ENCODE assay signal across 32 cellular contexts in genomic region chr2:110097506-110098220, GRCh38. TPM values are rescaled to one million over a fixed set of nuclear protein-coding genes. Genes with fewer than 3 reads are reported as not detected.
DNase-seq lines count a peak whose midpoint lies in the region; ATAC-seq, FAIRE-seq and TF ChIP-seq lines count a peak whose summit lies in the region.
"Had no signal": no experiment of that assay in that cellular context is flagged by ENCODE, and none has a peak within 500 bp of the region (broad histone marks: within the 10 kb centered on the region; RNA-seq: fewer than 3 reads in every experiment).

No MANE protein-coding gene starts in this region.

- ATAC-seq in HG02642 (IDR thresholded peaks at IDR 0.05; ENCODE audit: poor library complexity, unreplicated experiment): no peak
- ATAC-seq: activated CD8-positive, alpha-beta T cell treated with anti-CD3 and anti-CD28 coated beads for 36 hours; activated naive CD8-positive, alpha-beta T cell treated with anti-CD3 and anti-CD28 coated beads, Interleukin-2, amount 50 U/mL, for 24 hours; T-helper 17 cell had no signal

- H2AFZ ChIP-seq in keratinocyte (ENCODE audit: control insufficient read depth, low read length): peak overlapping the region; percentile 19
- H2AFZ ChIP-seq: hepatocyte had no signal

- TF ChIP-seq POLR2A in transverse colon (IDR thresholded peaks at IDR 0.05): no peak

- in situ Hi-C loops in transverse colon (cut with MboI; ENCODE audit: low pct_ligation_motif_present in 1 of 4, low pct_unique_long_range_greater_than_20kb in 1 of 4, low sequenced_read_pairs in 3 of 4): no loop called here

- no peak for TF ChIP-seq RAD21 in Ishikawa (IDR thresholded peaks at IDR 0.05; ENCODE audit: low read depth)

- H3K4me1 ChIP-seq in keratinocyte (ENCODE audit: control insufficient read depth, extremely low read depth, insufficient read depth, low read length) (peaks cover 44% of the 10 kb centered on the region), transverse colon (peaks cover 14 to 27% (median 24%) of the 10 kb centered on the region in 4 donors)
- H3K4me1 ChIP-seq: uterus had no signal

- intact Hi-C loops in transverse colon (cut with DNase I; ENCODE audit: low total_unique reads): no loop called here

- peak overlapping the region; percentile 14 for H3K27ac ChIP-seq in keratinocyte (ENCODE audit: control insufficient read depth, insufficient read depth, low read length)
- H3K27ac ChIP-seq in transverse colon: no peak overlapping the region
- H3K27ac ChIP-seq: hepatocyte, ovary, uterus had no signal

- WGBS in transverse colon (ENCODE audit: low coverage in 1 of 2), 2 donors: 55 to 78% methylated on average over 6 to 14 of the region's 14 CpGs

- H3K36me3 ChIP-seq in bronchial epithelial cell (ENCODE audit: control insufficient read depth, insufficient read depth, low read length) (no peaks in the 10 kb centered on the region), keratinocyte (ENCODE audit: control insufficient read depth in 2 of 2, extremely low read depth in 1 of 2, insufficient read depth in 2 of 2, low read length in 2 of 2) (peaks cover 0 to 6% of the 10 kb centered on the region in 2 experiments), transverse colon (no peaks in the 10 kb centered on the region)
- H3K36me3 ChIP-seq: ovary, uterus had no signal

- TF ChIP-seq EP300 in Ishikawa (IDR thresholded peaks at IDR 0.05; ENCODE audit: borderline replicate concordance): no peak
- no peak for TF ChIP-seq EP300 in transverse colon (IDR thresholded peaks at IDR 0.05; ENCODE audit: low read depth)

- DNase-seq in bronchial epithelial cell (ENCODE audit: low read depth): peak; percentile 64
- no peak for DNase-seq in keratinocyte (ENCODE audit: low read depth, low spot score)
- DNase-seq in transverse colon: peak; percentile 57
- DNase-seq in activated naive CD4-positive, alpha-beta T cell treated with anti-CD3 and anti-CD28 coated beads, Interleukin-2, amount 50 U/mL, for 16 hours: no peak
- no peak for DNase-seq in activated CD4-positive, alpha-beta T cell treated with anti-CD3 and anti-CD28 coated beads, Interleukin-2, amount 50 U/mL, for 48 hours
- DNase-seq in germinal center (ENCODE audit: low spot score): no peak
- DNase-seq: activated CD4-positive, CD25-positive, alpha-beta regulatory T cell treated with anti-CD3 and anti-CD28 coated beads, Interleukin-2, amount 50 U/mL, for 72 hours; activated CD8-positive, alpha-beta T cell treated with anti-CD3 and anti-CD28 coated beads for 36 hours; activated gamma-delta T cell; activated naive CD8-positive, alpha-beta T cell treated with anti-CD3 and anti-CD28 coated beads, Interleukin-2, amount 50 U/mL, for 24 hours; cerebellar nuclear complex; DMS79 treated with DMSO at 0.1 percent for 48 hours; GF-D8; H7; immature natural killer cell; KG1; MM.1S; NCI-H1417; NCI-H2081; NCI-H226; NCI-H748 treated with DMSO at 0.1 percent for 48 hours; nephron progenitor cell; ovary; SK-N-SH; stimulated activated CD4-positive, alpha-beta T cell treated with anti-CD3 and anti-CD28 coated beads, Interleukin-2, amount 100 ng/mL, for 48 hours; T-helper 17 cell; uterus had no signal

- H3K4me2 ChIP-seq in keratinocyte (ENCODE audit: control insufficient read depth, extremely low read depth, insufficient read depth, low read depth, low read length): peak overlapping the region; percentile 66
- H3K4me2 ChIP-seq: hepatocyte, SK-N-SH had no signal

- peaks cover 2% of the 10 kb centered on the region for H3K9me1 ChIP-seq in keratinocyte (ENCODE audit: control insufficient read depth, extremely low read depth, insufficient read depth, low read length)

- H3K9me3 ChIP-seq in keratinocyte (ENCODE audit: control insufficient read depth, low read depth, low read length) (no peaks in the 10 kb centered on the region), transverse colon (no peaks in the 10 kb centered on the region)
- H3K9me3 ChIP-seq: ovary, SK-N-SH, uterus had no signal

- peak overlapping the region; percentile 6 for H3K9ac ChIP-seq in keratinocyte (ENCODE audit: control insufficient read depth, extremely low read depth, insufficient read depth, low read length)
- H3K9ac ChIP-seq: SK-N-SH had no signal

- H3K27me3 ChIP-seq in bronchial epithelial cell (ENCODE audit: control insufficient read depth, insufficient read depth, low read length) (no peaks in the 10 kb centered on the region), keratinocyte (ENCODE audit: control insufficient read depth, extremely low read depth, insufficient read depth, low read length) (no peaks in the 10 kb centered on the region), transverse colon (no peaks in the 10 kb centered on the region)
- H3K27me3 ChIP-seq: hepatocyte, ovary, uterus had no signal

- peaks cover 22% of the 10 kb centered on the region for H3K79me2 ChIP-seq in keratinocyte (ENCODE audit: control insufficient read depth, insufficient read depth, low read length)
- H3K79me2 ChIP-seq: hepatocyte had no signal

- H4K20me1 ChIP-seq in keratinocyte (ENCODE audit: control insufficient read depth, extremely low read depth, insufficient read depth, low read length): no peaks in the 10 kb centered on the region

- H3K4me3 ChIP-seq in bronchial epithelial cell (ENCODE audit: low read depth, low read length) (no peak overlapping the region), keratinocyte (ENCODE audit: control insufficient read depth in 2 of 3, extremely low read depth in 1 of 3, insufficient read depth in 2 of 3, low read depth in 1 of 3, low read length in 3 of 3) (peak overlapping the region in 1 of 3 experiments; percentile 12), transverse colon (no peak overlapping the region)
- H3K4me3 ChIP-seq: hepatocyte, ovary, uterus had no signal

- FAIRE-seq in bronchial epithelial cell (lab: Jason Lieb, UNC) (no peak), keratinocyte (lab: Jason Lieb, UNC) (peak; percentile 69)
- FAIRE-seq: frontal cortex, GM19239 had no signal

- TF ChIP-seq CTCF in bronchial epithelial cell (IDR thresholded peaks at IDR 0.05; ENCODE audit: insufficient read depth, low read length, severe bottlenecking) (no peak), keratinocyte (optimal IDR thresholded peaks at IDR 0.05 in 1 of 3, IDR thresholded peaks at IDR 0.05 in 1 of 3, conservative IDR thresholded peaks at IDR 0.05 in 1 of 3; ENCODE audit: extremely low read depth in 1 of 3, insufficient read depth in 2 of 3, low read length in 3 of 3) (no peak), transverse colon (IDR thresholded peaks at IDR 0.05) (no peak)

- dilution Hi-C loops in keratinocyte (cut with MboI; ENCODE audit: extremely low pct_ligation_motif_present, low sequenced_read_pairs): no loop called here

TF ChIP-seq in Ishikawa, 13 proteins besides CTCF, POLR2A, EP300 and RAD21:
- TF ChIP-seq MAX (IDR thresholded peaks at IDR 0.05) (no peak), TEAD4 (IDR thresholded peaks at IDR 0.05) (peak; percentile 62), USF1 (IDR thresholded peaks at IDR 0.05) (no peak), TCF12 (IDR thresholded peaks at IDR 0.05; ENCODE audit: low read depth) (no peak), REST (IDR thresholded peaks at IDR 0.05; ENCODE audit: low read depth) (no peak), NFIC (IDR thresholded peaks at IDR 0.05) (peak; percentile 12; the same call in 1 of the 2 replicates), FOXM1 (IDR thresholded peaks at IDR 0.05; ENCODE audit: borderline replicate concordance, low read depth) (no peak), CEBPB (IDR thresholded peaks at IDR 0.05) (0 out of 2 replicates have a peak, but pooled peaks have one; percentile 28), CREB1 (IDR thresholded peaks at IDR 0.05; ENCODE audit: low read depth) (no peak)

RNA-seq across cellular contexts. Expression of gene MALL, which starts 18.0 kb away (rescaled TPM):
- total RNA-seq in bronchial epithelial cell (33.7 and 87.8 TPM in 2 replicates), transverse colon (100 to 1,000 TPM; 205 to 499 (median 299) TPM)
- 11.1 to 80.8 TPM (median 29.0 TPM) in 3 replicates for polyA plus RNA-seq in keratinocyte
- 7.6 TPM for polyA plus RNA-seq in keratinocyte (2011; ENCODE audit: low read depth)
- polyA plus RNA-seq in keratinocyte (2011; cell fraction: cytosol; rRNA removed): 37.5 and 48.1 TPM in 2 replicates
- polyA plus RNA-seq in keratinocyte (2011; cell fraction: nucleus; rRNA removed): 22.1 and 22.4 TPM in 2 replicates
- polyA plus RNA-seq in keratinocyte (2012; ENCODE audit: low replicate concordance): 66.5 and 66.8 TPM in 2 replicates
- polyA minus RNA-seq in keratinocyte: 12.4 to 62.5 TPM (median 24.6 TPM) in 3 replicates
- 25.9 TPM for polyA minus RNA-seq in keratinocyte (2011; cell fraction: cytosol; rRNA and poly(A)+ RNA removed)
- 7.0 and 8.2 TPM in 2 replicates for polyA minus RNA-seq in keratinocyte (2011; cell fraction: nucleus; rRNA and poly(A)+ RNA removed)
- total RNA-seq: activated CD8-positive, alpha-beta T cell treated with anti-CD3 and anti-CD28 coated beads for 36 hours had no signal
- polyA plus RNA-seq: immature natural killer cell had no signal

Comparison
In these comparisons a context has a peak if more than half of its experiments do, and no peak if none do; other contexts are left out.
1. DNase-seq: peak in bronchial epithelial cell (single experiment) and transverse colon (single experiment); none in keratinocyte (single experiment), activated naive CD4-positive, alpha-beta T cell treated with anti-CD3 and anti-CD28 coated beads, Interleukin-2, amount 50 U/mL, for 16 hours (single experiment), activated CD4-positive, alpha-beta T cell treated with anti-CD3 and anti-CD28 coated beads, Interleukin-2, amount 50 U/mL, for 48 hours (0 of 2) and germinal center (single experiment).